Comparison of ENCODE assay signal across 26 cellular contexts in the genomic region with DNA sequence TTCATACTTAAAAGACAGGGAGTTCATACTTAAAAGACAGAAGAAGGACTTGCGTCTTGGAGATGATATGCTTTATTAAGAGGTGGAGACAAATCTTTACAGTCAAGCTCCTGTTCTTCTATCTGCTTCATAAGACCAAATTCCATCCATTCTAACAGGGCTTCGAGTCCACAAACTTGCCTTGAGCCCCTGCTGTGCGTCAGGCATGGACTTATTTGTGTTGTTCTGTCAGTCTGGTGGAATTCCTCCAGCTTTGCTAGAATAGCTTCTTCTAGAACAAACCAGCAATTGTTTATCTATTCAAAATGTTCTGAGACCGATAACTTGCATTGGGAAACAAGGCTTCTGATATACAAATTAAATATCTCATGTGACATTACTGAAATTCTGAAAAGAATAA.
"Had no signal": no experiment of that assay in that cellular context is flagged by ENCODE, and none has a peak within 500 bp of the region (broad histone marks: within the 10 kb centered on the region; RNA-seq: fewer than 3 reads in every experiment).

No MANE protein-coding gene starts in this region.

- DNase-seq: activated CD4-positive, alpha-beta T cell treated with anti-CD3 and anti-CD28 coated beads, Interleukin-2, amount 10 ng/mL, durations not matched to agents 24 days and 14 days; activated CD8-positive, alpha-beta memory T cell treated with anti-CD3 and anti-CD28 coated beads, Interleukin-2, amount 10 ng/mL, durations not matched to agents 7 days and 5 days; activated CD8-positive, alpha-beta T cell treated with anti-CD3 and anti-CD28 coated beads for 36 hours; activated gamma-delta T cell treated with Interleukin-2 at 50 U/mL for 16 hours; activated T-cell treated with anti-CD3 and anti-CD28 coated beads for 4 hours; anterior cingulate cortex; colonic mucosa; dorsolateral prefrontal cortex; esophagus squamous epithelium; midbrain; posterior cingulate gyrus; SK-N-SH; stimulated activated CD4-positive, alpha-beta T cell treated with anti-CD3 and anti-CD28 coated beads, Interleukin-2, amount 100 ng/mL, for 48 hours; stimulated activated CD8-positive, alpha-beta memory T cell treated with anti-CD3 and anti-CD28 coated beads, Interleukin-4, amount 100 ng/mL, for 48 hours; stimulated activated naive B cell treated with anti-CD40 and anti-IgM and Interleukin-4, amounts not matched to agents 10 μg/mL and 1 μg/mL and 100 μg/mL, for 72 hours; T-helper 2 cell; testis had no signal

- H3K36me3 Mint-ChIP-seq: activated CD8-positive, alpha-beta memory T cell treated with anti-CD3 and anti-CD28 coated beads, Interleukin-2, amount 10 ng/mL, durations not matched to agents 7 days and 5 days; activated naive CD4-positive, alpha-beta T cell treated with anti-CD3 and anti-CD28 coated beads, Interleukin-2, amount 50 U/mL, for 24 hours; natural killer cell treated with Interleukin-12 subunit alpha and Interleukin-12 subunit beta and Interleukin-15 and Interleukin-18, amount 100 ng/mL, for 72 hours; stimulated activated naive B cell treated with anti-CD40 and anti-IgM and Interleukin-4, amounts not matched to agents 10 μg/mL and 1 μg/mL and 100 μg/mL, for 72 hours; type B pancreatic cell had no signal

- H3K4me3 Mint-ChIP-seq: activated CD4-positive, alpha-beta T cell treated with anti-CD3 and anti-CD28 coated beads, Interleukin-2, amount 10 ng/mL, durations not matched to agents 24 days and 14 days; activated CD8-positive, alpha-beta memory T cell treated with anti-CD3 and anti-CD28 coated beads, Interleukin-2, amount 10 ng/mL, durations not matched to agents 7 days and 5 days; activated CD8-positive, alpha-beta T cell treated with anti-CD3 and anti-CD28 coated beads for 36 hours; activated naive CD4-positive, alpha-beta T cell treated with anti-CD3 and anti-CD28 coated beads, Interleukin-2, amount 50 U/mL, for 24 hours; activated T-helper 1 cell treated with anti-CD3 and anti-CD28 coated beads, Interleukin-12 subunit alpha, Interleukin-12 subunit beta, Interleukin-2, Interleukin-4 antibody, amounts not matched to agents 30 ng/mL and 10 ng/mL and 1 ng/mL, durations not matched to agents 14 hours and 24 hours and 36 hours; central memory CD8-positive, alpha-beta T cell; natural killer cell treated with Interleukin-12 subunit alpha and Interleukin-12 subunit beta and Interleukin-15 and Interleukin-18, amount 100 ng/mL, for 72 hours; stimulated activated naive B cell treated with anti-CD40 and anti-IgM and Interleukin-4, amounts not matched to agents 10 μg/mL and 1 μg/mL and 100 μg/mL, for 72 hours; type B pancreatic cell had no signal

- H3K4me3 ChIP-seq: breast epithelium, colonic mucosa, dorsolateral prefrontal cortex, esophagus squamous epithelium, smooth muscle cell, testis had no signal

- H3K27ac Mint-ChIP-seq: activated CD4-positive, alpha-beta T cell treated with anti-CD3 and anti-CD28 coated beads, Interleukin-2, amount 10 ng/mL, durations not matched to agents 24 days and 14 days; activated CD8-positive, alpha-beta memory T cell treated with anti-CD3 and anti-CD28 coated beads, Interleukin-2, amount 10 ng/mL, durations not matched to agents 7 days and 5 days; activated CD8-positive, alpha-beta T cell treated with anti-CD3 and anti-CD28 coated beads for 36 hours; activated naive CD4-positive, alpha-beta T cell treated with anti-CD3 and anti-CD28 coated beads, Interleukin-2, amount 50 U/mL, for 24 hours; activated T-helper 1 cell treated with anti-CD3 and anti-CD28 coated beads, Interleukin-12 subunit alpha, Interleukin-12 subunit beta, Interleukin-2, Interleukin-4 antibody, amounts not matched to agents 30 ng/mL and 10 ng/mL and 1 ng/mL, durations not matched to agents 14 hours and 24 hours and 36 hours; natural killer cell treated with Interleukin-12 subunit alpha and Interleukin-12 subunit beta and Interleukin-15 and Interleukin-18, amount 100 ng/mL, for 72 hours; stimulated activated naive B cell treated with anti-CD40 and anti-IgM and Interleukin-4, amounts not matched to agents 10 μg/mL and 1 μg/mL and 100 μg/mL, for 72 hours; type B pancreatic cell had no signal

- H3K9me3 Mint-ChIP-seq: activated CD4-positive, alpha-beta T cell treated with anti-CD3 and anti-CD28 coated beads, Interleukin-2, amount 10 ng/mL, durations not matched to agents 24 days and 14 days; activated T-helper 1 cell treated with anti-CD3 and anti-CD28 coated beads, Interleukin-12 subunit alpha, Interleukin-12 subunit beta, Interleukin-2, Interleukin-4 antibody, amounts not matched to agents 30 ng/mL and 10 ng/mL and 1 ng/mL, durations not matched to agents 14 hours and 24 hours and 36 hours had no signal

- H3K27me3 ChIP-seq: colonic mucosa, esophagus squamous epithelium, testis had no signal

- H3K27ac ChIP-seq: breast epithelium, colonic mucosa, dorsolateral prefrontal cortex, esophagus squamous epithelium, testis had no signal

- ATAC-seq: activated CD8-positive, alpha-beta memory T cell treated with anti-CD3 and anti-CD28 coated beads, Interleukin-2, amount 10 ng/mL, durations not matched to agents 7 days and 5 days; activated CD8-positive, alpha-beta T cell treated with anti-CD3 and anti-CD28 coated beads for 36 hours; left lobe of liver; natural killer cell treated with Interleukin-12 subunit alpha and Interleukin-12 subunit beta and Interleukin-15 and Interleukin-18, amount 100 ng/mL, for 72 hours; sciatic nerve; stimulated activated naive B cell treated with anti-CD40 and anti-IgM and Interleukin-4, amounts not matched to agents 10 μg/mL and 1 μg/mL and 100 μg/mL, for 72 hours had no signal

- H3K4me1 Mint-ChIP-seq: activated CD4-positive, alpha-beta T cell treated with anti-CD3 and anti-CD28 coated beads, Interleukin-2, amount 10 ng/mL, durations not matched to agents 24 days and 14 days; activated CD8-positive, alpha-beta memory T cell treated with anti-CD3 and anti-CD28 coated beads, Interleukin-2, amount 10 ng/mL, durations not matched to agents 7 days and 5 days; activated naive CD4-positive, alpha-beta T cell treated with anti-CD3 and anti-CD28 coated beads, Interleukin-2, amount 50 U/mL, for 24 hours; central memory CD8-positive, alpha-beta T cell; stimulated activated naive B cell treated with anti-CD40 and anti-IgM and Interleukin-4, amounts not matched to agents 10 μg/mL and 1 μg/mL and 100 μg/mL, for 72 hours had no signal

- H3K9me3 ChIP-seq: breast epithelium, colonic mucosa, esophagus squamous epithelium, SK-N-SH, testis had no signal

- H3K36me3 ChIP-seq: breast epithelium, colonic mucosa, esophagus squamous epithelium had no signal

- H3K27me3 Mint-ChIP-seq: activated CD4-positive, alpha-beta T cell treated with anti-CD3 and anti-CD28 coated beads, Interleukin-2, amount 10 ng/mL, durations not matched to agents 24 days and 14 days; activated CD8-positive, alpha-beta memory T cell treated with anti-CD3 and anti-CD28 coated beads, Interleukin-2, amount 10 ng/mL, durations not matched to agents 7 days and 5 days; activated CD8-positive, alpha-beta T cell treated with anti-CD3 and anti-CD28 coated beads for 36 hours; activated naive CD4-positive, alpha-beta T cell treated with anti-CD3 and anti-CD28 coated beads, Interleukin-2, amount 50 U/mL, for 24 hours; central memory CD8-positive, alpha-beta T cell; natural killer cell treated with Interleukin-12 subunit alpha and Interleukin-12 subunit beta and Interleukin-15 and Interleukin-18, amount 100 ng/mL, for 72 hours had no signal

- H3K4me1 ChIP-seq: breast epithelium, colonic mucosa, esophagus squamous epithelium, testis had no signal
